In genomic region chr22:22733881-22734373, GRCh38 we compare ENCODE assay signal across 1 cellular context.
TF ChIP-seq lines count a peak whose summit lies in the region.

No MANE protein-coding gene starts in this region.

TF ChIP-seq in K562, 482 proteins besides CTCF, POLR2A, EP300 and RAD21 (continued from another document):
- TF ChIP-seq PBX2 (CRISPR knock-in tag; IDR thresholded peaks at IDR 0.05; ENCODE audit: low read depth) (no peak), PBX2 (tag; conservative IDR thresholded peaks at IDR 0.05; ENCODE audit: low read depth) (no peak), TEAD1 (CRISPR knock-in tag; IDR thresholded peaks at IDR 0.05) (peak in 1 of 2 experiments; percentile 35; a peak in 1 of 4 replicates), TRIM24 (IDR thresholded peaks at IDR 0.05) (no peak), ZBTB7A (IDR thresholded peaks at IDR 0.05; ENCODE audit: borderline replicate concordance, control insufficient read depth, low read depth, low read length) (no peak), ZBTB1 (CRISPR knock-in tag; IDR thresholded peaks at IDR 0.05; ENCODE audit: borderline replicate concordance, low read depth) (0 out of 2 replicates have a peak, but pooled peaks have one; percentile 47), SMAD1 (IDR thresholded peaks at IDR 0.05; ENCODE audit: low read depth, low read length, partially characterized antibody) (no peak), THAP12 (CRISPR knock-in tag; IDR thresholded peaks at IDR 0.05) (no peak), MECOM (CRISPR knock-in tag; IDR thresholded peaks at IDR 0.05) (no peak), TAF7 (tag; IDR thresholded peaks at IDR 0.05) (no peak), ZNF3 (CRISPR knock-in tag; IDR thresholded peaks at IDR 0.05) (no peak), VEZF1 (CRISPR knock-in tag; IDR thresholded peaks at IDR 0.05) (no peak), STAG1 (CRISPR knock-in tag; IDR thresholded peaks at IDR 0.05; ENCODE audit: borderline replicate concordance) (peak; percentile 57; the same call in 1 of the 2 replicates), ATF2 (CRISPR knock-in tag; IDR thresholded peaks at IDR 0.05) (0 out of 2 replicates have a peak, but pooled peaks have one; percentile 47), PCBP2 (IDR thresholded peaks at IDR 0.05; ENCODE audit: low read depth, low read length, poor library complexity, severe bottlenecking) (no peak), ZNF274 (IDR thresholded peaks at IDR 0.05; ENCODE audit: borderline replicate concordance, low read depth, low read length) (no peak), DACH1 (IDR thresholded peaks at IDR 0.05; ENCODE audit: partially characterized antibody) (no peak), PURB (CRISPR knock-in tag; IDR thresholded peaks at IDR 0.05; ENCODE audit: low read depth) (0 out of 2 replicates have a peak, but pooled peaks have one; percentile 30), REST (CRISPR knock-in tag; IDR thresholded peaks at IDR 0.05; ENCODE audit: low read depth) (no peak), MYNN (IDR thresholded peaks at IDR 0.05) (no peak), MYNN (CRISPR knock-in tag; IDR thresholded peaks at IDR 0.05) (no peak), SETDB1 (IDR thresholded peaks at IDR 0.05; ENCODE audit: low read length) (no peak), HSF4 (CRISPR knock-in tag; IDR thresholded peaks at IDR 0.05; ENCODE audit: borderline replicate concordance) (no peak), MYBL2 (IDR thresholded peaks at IDR 0.05; ENCODE audit: low read depth) (no peak), MYBL2 (CRISPR knock-in tag; IDR thresholded peaks at IDR 0.05; ENCODE audit: borderline replicate concordance) (0 out of 2 replicates have a peak, but pooled peaks have one; percentile 39), IRF2 (CRISPR knock-in tag; IDR thresholded peaks at IDR 0.05) (peak; percentile 60; the same call in 1 of the 2 replicates), ZNF282 (CRISPR knock-in tag; IDR thresholded peaks at IDR 0.05) (peak; percentile 15; the same call in 1 of the 2 replicates), KAT2B (IDR thresholded peaks at IDR 0.05; ENCODE audit: low read depth, low read length) (no peak), PHF20 (IDR thresholded peaks at IDR 0.05; ENCODE audit: partially characterized antibody) (no peak), ZNF263 (CRISPR knock-in tag; IDR thresholded peaks at IDR 0.05; ENCODE audit: borderline replicate concordance) (peak; percentile 55; the same call in 1 of the 2 replicates), HNRNPH1 (optimal IDR thresholded peaks at IDR 0.05; ENCODE audit: low read depth, low read length) (no peak), NR2C2 (CRISPR knock-in tag; IDR thresholded peaks at IDR 0.05) (no peak; the same call in 1 of the 2 replicates), NR2C2 (tag; IDR thresholded peaks at IDR 0.05) (no peak), ZKSCAN8 (CRISPR knock-in tag; IDR thresholded peaks at IDR 0.05) (no peak), PHF21A (IDR thresholded peaks at IDR 0.05; ENCODE audit: borderline replicate concordance, low read depth) (no peak), ZNF143 (CRISPR knock-in tag; IDR thresholded peaks at IDR 0.05) (peak; percentile 41), TEAD4 (IDR thresholded peaks at IDR 0.05; ENCODE audit: low read length) (no peak), TEAD4 (CRISPR knock-in tag; IDR thresholded peaks at IDR 0.05; ENCODE audit: borderline replicate concordance) (0 out of 2 replicates have a peak, but pooled peaks have one; percentile 67), HDGF (IDR thresholded peaks at IDR 0.05) (no peak)
- TF ChIP-seq, protein P1, sequence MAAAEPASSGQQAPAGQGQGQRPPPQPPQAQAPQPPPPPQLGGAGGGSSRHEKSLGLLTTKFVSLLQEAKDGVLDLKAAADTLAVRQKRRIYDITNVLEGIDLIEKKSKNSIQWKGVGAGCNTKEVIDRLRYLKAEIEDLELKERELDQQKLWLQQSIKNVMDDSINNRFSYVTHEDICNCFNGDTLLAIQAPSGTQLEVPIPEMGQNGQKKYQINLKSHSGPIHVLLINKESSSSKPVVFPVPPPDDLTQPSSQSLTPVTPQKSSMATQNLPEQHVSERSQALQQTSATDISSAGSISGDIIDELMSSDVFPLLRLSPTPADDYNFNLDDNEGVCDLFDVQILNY (CRISPR knock-in tag; IDR thresholded peaks at IDR 0.05), result peak; percentile 84; the same call in 1 of the 2 replicates
- TF ChIP-seq, protein P2, sequence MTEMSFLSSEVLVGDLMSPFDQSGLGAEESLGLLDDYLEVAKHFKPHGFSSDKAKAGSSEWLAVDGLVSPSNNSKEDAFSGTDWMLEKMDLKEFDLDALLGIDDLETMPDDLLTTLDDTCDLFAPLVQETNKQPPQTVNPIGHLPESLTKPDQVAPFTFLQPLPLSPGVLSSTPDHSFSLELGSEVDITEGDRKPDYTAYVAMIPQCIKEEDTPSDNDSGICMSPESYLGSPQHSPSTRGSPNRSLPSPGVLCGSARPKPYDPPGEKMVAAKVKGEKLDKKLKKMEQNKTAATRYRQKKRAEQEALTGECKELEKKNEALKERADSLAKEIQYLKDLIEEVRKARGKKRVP (CRISPR knock-in tag; IDR thresholded peaks at IDR 0.05), result no peak
- TF ChIP-seq, protein P3, sequence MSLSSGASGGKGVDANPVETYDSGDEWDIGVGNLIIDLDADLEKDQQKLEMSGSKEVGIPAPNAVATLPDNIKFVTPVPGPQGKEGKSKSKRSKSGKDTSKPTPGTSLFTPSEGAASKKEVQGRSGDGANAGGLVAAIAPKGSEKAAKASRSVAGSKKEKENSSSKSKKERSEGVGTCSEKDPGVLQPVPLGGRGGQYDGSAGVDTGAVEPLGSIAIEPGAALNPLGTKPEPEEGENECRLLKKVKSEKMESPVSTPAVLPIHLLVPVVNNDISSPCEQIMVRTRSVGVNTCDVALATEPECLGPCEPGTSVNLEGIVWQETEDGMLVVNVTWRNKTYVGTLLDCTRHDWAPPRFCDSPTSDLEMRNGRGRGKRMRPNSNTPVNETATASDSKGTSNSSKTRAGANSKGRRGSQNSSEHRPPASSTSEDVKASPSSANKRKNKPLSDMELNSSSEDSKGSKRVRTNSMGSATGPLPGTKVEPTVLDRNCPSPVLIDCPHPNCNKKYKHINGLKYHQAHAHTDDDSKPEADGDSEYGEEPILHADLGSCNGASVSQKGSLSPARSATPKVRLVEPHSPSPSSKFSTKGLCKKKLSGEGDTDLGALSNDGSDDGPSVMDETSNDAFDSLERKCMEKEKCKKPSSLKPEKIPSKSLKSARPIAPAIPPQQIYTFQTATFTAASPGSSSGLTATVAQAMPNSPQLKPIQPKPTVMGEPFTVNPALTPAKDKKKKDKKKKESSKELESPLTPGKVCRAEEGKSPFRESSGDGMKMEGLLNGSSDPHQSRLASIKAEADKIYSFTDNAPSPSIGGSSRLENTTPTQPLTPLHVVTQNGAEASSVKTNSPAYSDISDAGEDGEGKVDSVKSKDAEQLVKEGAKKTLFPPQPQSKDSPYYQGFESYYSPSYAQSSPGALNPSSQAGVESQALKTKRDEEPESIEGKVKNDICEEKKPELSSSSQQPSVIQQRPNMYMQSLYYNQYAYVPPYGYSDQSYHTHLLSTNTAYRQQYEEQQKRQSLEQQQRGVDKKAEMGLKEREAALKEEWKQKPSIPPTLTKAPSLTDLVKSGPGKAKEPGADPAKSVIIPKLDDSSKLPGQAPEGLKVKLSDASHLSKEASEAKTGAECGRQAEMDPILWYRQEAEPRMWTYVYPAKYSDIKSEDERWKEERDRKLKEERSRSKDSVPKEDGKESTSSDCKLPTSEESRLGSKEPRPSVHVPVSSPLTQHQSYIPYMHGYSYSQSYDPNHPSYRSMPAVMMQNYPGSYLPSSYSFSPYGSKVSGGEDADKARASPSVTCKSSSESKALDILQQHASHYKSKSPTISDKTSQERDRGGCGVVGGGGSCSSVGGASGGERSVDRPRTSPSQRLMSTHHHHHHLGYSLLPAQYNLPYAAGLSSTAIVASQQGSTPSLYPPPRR (CRISPR knock-in tag; IDR thresholded peaks at IDR 0.05; ENCODE audit: borderline replicate concordance), result peak; percentile 80; the same call in 1 of the 2 replicates
- TF ChIP-seq, protein P4, sequence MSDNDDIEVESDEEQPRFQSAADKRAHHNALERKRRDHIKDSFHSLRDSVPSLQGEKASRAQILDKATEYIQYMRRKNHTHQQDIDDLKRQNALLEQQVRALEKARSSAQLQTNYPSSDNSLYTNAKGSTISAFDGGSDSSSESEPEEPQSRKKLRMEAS (CRISPR knock-in tag; IDR thresholded peaks at IDR 0.05), result peak; percentile 8
- TF ChIP-seq, protein P5, sequence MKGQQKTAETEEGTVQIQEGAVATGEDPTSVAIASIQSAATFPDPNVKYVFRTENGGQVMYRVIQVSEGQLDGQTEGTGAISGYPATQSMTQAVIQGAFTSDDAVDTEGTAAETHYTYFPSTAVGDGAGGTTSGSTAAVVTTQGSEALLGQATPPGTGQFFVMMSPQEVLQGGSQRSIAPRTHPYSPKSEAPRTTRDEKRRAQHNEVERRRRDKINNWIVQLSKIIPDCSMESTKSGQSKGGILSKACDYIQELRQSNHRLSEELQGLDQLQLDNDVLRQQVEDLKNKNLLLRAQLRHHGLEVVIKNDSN (CRISPR knock-in tag; IDR thresholded peaks at IDR 0.05), result peak; percentile 5; the same call in 1 of the 2 replicates
TF ChIP-seq in K562: peak in this region for 15.
